ENCODE assay signal across 8 cellular contexts in the genomic region with DNA sequence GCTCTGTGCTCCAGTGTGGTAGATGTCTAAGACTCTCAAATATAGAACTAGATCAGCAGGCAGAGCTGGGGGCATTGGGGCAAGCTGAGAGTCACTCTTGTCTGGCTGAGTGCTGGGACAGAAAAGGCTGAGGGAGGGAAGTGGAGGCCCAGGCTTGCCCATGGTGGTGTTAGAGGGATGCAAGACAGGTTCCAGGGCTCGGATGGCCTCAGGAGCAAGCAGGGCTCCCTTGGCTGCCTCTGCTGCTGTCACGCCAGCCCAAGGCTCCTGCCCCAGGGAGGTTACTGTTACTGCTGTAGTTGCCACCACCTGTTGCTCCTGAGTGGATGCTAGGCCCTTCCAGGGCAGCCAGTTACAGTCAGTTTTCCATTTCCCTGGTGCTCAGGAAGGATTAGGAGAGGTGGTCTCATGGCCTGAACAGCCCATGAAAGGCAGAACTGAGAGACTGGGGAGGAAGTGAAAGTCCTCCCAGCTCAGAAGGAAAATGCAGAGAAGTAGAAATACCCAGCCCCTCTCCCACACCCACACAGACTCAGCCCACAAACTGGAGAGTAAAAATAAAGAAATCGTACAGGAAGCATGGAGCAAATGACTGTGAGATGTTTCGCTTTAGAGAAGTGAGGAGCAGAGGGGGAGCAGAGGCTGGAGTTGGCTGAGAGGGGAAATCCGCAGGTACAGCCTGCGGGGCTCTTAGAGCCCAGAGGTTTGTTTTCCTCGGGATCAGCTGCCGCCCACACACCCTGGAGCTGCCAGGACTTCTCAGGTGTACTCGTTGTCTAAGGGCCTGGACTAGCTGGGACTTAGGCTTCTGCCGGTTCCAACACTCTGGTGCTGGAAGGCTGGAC. TPM values are rescaled to one million over a fixed set of nuclear protein-coding genes. Genes with fewer than 3 reads are reported as not detected.
DNase-seq lines count a peak whose midpoint lies in the region; ATAC-seq and TF ChIP-seq lines count a peak whose summit lies in the region.

No MANE protein-coding gene starts in this region.

- H3K9me3 ChIP-seq in ascending aorta: no peaks in the 10 kb centered on the region
- H3K9me3 ChIP-seq in muscle layer of duodenum (ENCODE audit: control insufficient read depth in 1 of 2, low read length in 2 of 2): no peaks in the 10 kb centered on the region
- H3K9me3 ChIP-seq in tibial artery: no peaks in the 10 kb centered on the region

- intact Hi-C loops in ascending aorta (cut with DNase I) (no loop called here), tibial artery (cut with DNase I; ENCODE audit: low total_unique reads) (loop anchor here (5.0 kb wide), 1 partner anchor 80 kb away; a partner anchor contains a TSS), lower leg skin (cut with DNase I; ENCODE audit: low total_unique reads) (loop anchor here (10.0 kb wide), 1 partner anchor 68 kb away; no protein-coding TSS in a partner anchor)

- no peak for TF ChIP-seq POLR2A in lower leg skin (IDR thresholded peaks at IDR 0.05)

- H3K27ac ChIP-seq in ascending aorta (peak overlapping the region; percentile 93 to 94), muscle layer of duodenum (ENCODE audit: low read length) (peak overlapping the region; percentile 98), tibial artery (peak overlapping the region; percentile 95 to 98)

- WGBS in lower leg skin, 2 donors: 22 to 29% methylated on average over 10 of the region's 10 CpGs

- H3K4me3 ChIP-seq in ascending aorta (peak overlapping the region; percentile 69 to 73), muscle layer of duodenum (ENCODE audit: low read depth in 1 of 2, low read length in 2 of 2) (peak overlapping the region; percentile 79 to 83), tibial artery (peak overlapping the region; percentile 73 to 75), lower leg skin (ENCODE audit: low read depth, poor library complexity, severe bottlenecking) (no peak overlapping the region)

- H3K4me1 ChIP-seq in ascending aorta (peaks cover 0 to 13% of the 10 kb centered on the region in 2 donors), muscle layer of duodenum (ENCODE audit: control insufficient read depth in 1 of 2, insufficient read depth in 2 of 2, low read length in 2 of 2) (peaks cover 32 to 35% of the 10 kb centered on the region in 2 donors), tibial artery (peaks cover 0 to 38% (median 29%) of the 10 kb centered on the region in 4 donors)

- TF ChIP-seq CTCF in ascending aorta (IDR thresholded peaks at IDR 0.05): no peak
- TF ChIP-seq CTCF in tibial artery (IDR thresholded peaks at IDR 0.05): no peak
- TF ChIP-seq CTCF in lower leg skin (IDR thresholded peaks at IDR 0.05): no peak

- no peaks in the 10 kb centered on the region for H3K27me3 ChIP-seq in ascending aorta
- H3K27me3 ChIP-seq in muscle layer of duodenum (ENCODE audit: low read depth, low read length): no peaks in the 10 kb centered on the region
- no peaks in the 10 kb centered on the region for H3K27me3 ChIP-seq in tibial artery

- peak; percentile 76 for DNase-seq in NAMALWA (ENCODE audit: low spot score)
- no peak for DNase-seq in ascending aorta (ENCODE audit: low spot score in 2 of 2)
- peak in 1 of 2 donors; percentile 70 for DNase-seq in tibial artery
- DNase-seq in lower leg skin (ENCODE audit: low spot score in 2 of 2): no peak
- DNase-seq in NCI-H1694 (lab: John Stamatoyannopoulos, UW): no peak

- peak; percentile 35 for ATAC-seq in GM18511 (IDR thresholded peaks at IDR 0.05; ENCODE audit: unreplicated experiment)
- ATAC-seq in HG03039 (IDR thresholded peaks at IDR 0.05; ENCODE audit: unreplicated experiment): no peak

- no peaks in the 10 kb centered on the region for H3K36me3 ChIP-seq in ascending aorta
- H3K36me3 ChIP-seq in muscle layer of duodenum (ENCODE audit: control insufficient read depth in 1 of 2, insufficient read depth in 2 of 2, low read length in 2 of 2): peaks cover 0 to 5% of the 10 kb centered on the region in 2 donors
- H3K36me3 ChIP-seq in tibial artery: peaks cover 0 to 18% (median 0%) of the 10 kb centered on the region in 3 donors

RNA-seq across cellular contexts. Expression of a gene that starts 2.1 kb away (rescaled TPM):
- 6.7 TPM for total RNA-seq in ascending aorta
- 10 to 100 TPM; 14.7 to 42.1 (median 21.8) TPM for total RNA-seq in lower leg skin
